17 cellular contexts compared by ENCODE assay signal in genomic region chr5:140827704-140828401, GRCh38. TPM values are rescaled to one million over a fixed set of nuclear protein-coding genes. Genes with fewer than 3 reads are reported as not detected.
DNase-seq lines count a peak whose midpoint lies in the region; ATAC-seq, FAIRE-seq and TF ChIP-seq lines count a peak whose summit lies in the region.
"Had no signal": no experiment of that assay in that cellular context is flagged by ENCODE, and none has a peak within 500 bp of the region (broad histone marks: within the 10 kb centered on the region; RNA-seq: fewer than 3 reads in every experiment).

Gene PCDHA6, plus strand, starts transcription at chr5:140827960. Its CDS starts 132 bp downstream, at chr5:140828092.

- no peak within 1 kb of the TSS; the same call in 1 of the 2 replicates for H3K18ac ChIP-seq in H1 (ENCODE audit: extremely low read depth, low read length)

- H3K4me1 ChIP-seq in H1 (replicated peaks in 1 of 4; ENCODE audit: control insufficient read depth in 3 of 4, insufficient read depth in 4 of 4, low read length in 3 of 4) (no peaks in the 10 kb centered on the region), spleen (no peaks in the 10 kb centered on the region), adrenal gland (replicated peaks in 1 of 2) (no peaks in the 10 kb centered on the region)
- H3K4me1 ChIP-seq: stomach had no signal

- H3K27ac ChIP-seq in H1 (ENCODE audit: low read depth, low read length) = no peak within 1 kb of the TSS
- H3K27ac ChIP-seq in spleen = no peak within 1 kb of the TSS
- no peak within 1 kb of the TSS for H3K27ac ChIP-seq in adrenal gland
- H3K27ac ChIP-seq: stomach had no signal

- H3K79me1 ChIP-seq in H1 (ENCODE audit: low read depth, low read length) = no peaks in the 10 kb centered on the region

- no peak within 1 kb of the TSS; a peak in 1 of 4 replicates for H3K4me2 ChIP-seq in H1 (ENCODE audit: insufficient read depth in 1 of 2, low read depth in 2 of 2, low read length in 2 of 2)

- no peak within 1 kb of the TSS for H2BK5ac ChIP-seq in H1 (ENCODE audit: low read depth, low read length)

- TF ChIP-seq POLR2A in H1 (IDR thresholded peaks at IDR 0.05; ENCODE audit: control extremely low read depth in 1 of 2, low read depth in 2 of 2, low read length in 2 of 2) = no peak
- no peak for TF ChIP-seq POLR2A in spleen (IDR thresholded peaks at IDR 0.05)
- TF ChIP-seq POLR2A in adrenal gland (IDR thresholded peaks at IDR 0.05) = no peak

- no peak within 1 kb of the TSS for H3K56ac ChIP-seq in H1 (replicated peaks; ENCODE audit: insufficient read length, low read depth, low read length)

- peaks cover 57% of the 10 kb centered on the region for H3K36me3 Mint-ChIP-seq in neural crest cell (ENCODE audit: low read depth)

- H2BK120ac ChIP-seq in H1 (replicated peaks; ENCODE audit: low read depth, low read length) = no peak within 1 kb of the TSS

- no peak for TF ChIP-seq EP300 in H1 (IDR thresholded peaks at IDR 0.05; ENCODE audit: borderline replicate concordance in 1 of 2, low read depth in 2 of 2, low read length in 2 of 2)

- no peak within 1 kb of the TSS for H3K4ac ChIP-seq in H1 (replicated peaks; ENCODE audit: insufficient read length, low read depth, low read length)

- H2BK15ac ChIP-seq in H1 (ENCODE audit: low read length) = no peak within 1 kb of the TSS

- no peaks in the 10 kb centered on the region for H3K23me2 ChIP-seq in H1 (ENCODE audit: low read depth, low read length)

- no peak within 1 kb of the TSS for H2BK12ac ChIP-seq in H1 (ENCODE audit: low read depth, low read length)

- peak within 1 kb of the TSS; percentile 87 for H3K4me3 Mint-ChIP-seq in neural crest cell
- H3K4me3 Mint-ChIP-seq: immature natural killer cell; natural killer cell treated with Interleukin-12 subunit alpha and Interleukin-12 subunit beta and Interleukin-15 and Interleukin-18, amount 100 ng/mL, for 72 hours had no signal

- H4K20me1 ChIP-seq in H1 (replicated peaks in 1 of 2; ENCODE audit: control insufficient read depth in 1 of 2, insufficient read depth in 2 of 2, low read length in 2 of 2) = peaks cover 0 to 1% of the 10 kb centered on the region in 2 experiments

- H3K4me1 Mint-ChIP-seq in neural crest cell = peaks cover 10% of the 10 kb centered on the region
- H3K4me1 Mint-ChIP-seq: immature natural killer cell had no signal

- H2AFZ ChIP-seq in H1 (ENCODE audit: low read length) = no peak within 1 kb of the TSS

- H3K9me3 ChIP-seq in H1 (ENCODE audit: insufficient read depth in 2 of 2, low read depth in 1 of 2, low read length in 1 of 2) = peaks cover 0 to 12% of the 10 kb centered on the region in 2 experiments; a peak in 1 of 4 replicates
- H3K9me3 ChIP-seq in spleen = peaks cover 0 to 91% (median 46%) of the 10 kb centered on the region in 8 donors
- H3K9me3 ChIP-seq in adrenal gland (replicated peaks in 1 of 3) = no peaks in the 10 kb centered on the region

- H3K9ac ChIP-seq in H1 (replicated peaks in 1 of 4; ENCODE audit: extremely low read depth in 1 of 4, low read depth in 3 of 4, low read length in 3 of 4) = peak within 1 kb of the TSS in 1 of 4 experiments; percentile 45; a peak in 1 of 7 replicates

- CTCF ChIA-PET in H1 (lab: Charles Lee; ENCODE audit: partially characterized antibody) = interaction anchor here (0.7 to 6.0 kb wide), 30 partner anchors 8 to 254 kb away, joined by 3 to 58 read pairs (median 4); partner anchors contain the start of genes PCDHA1, PCDHA10, PCDHA11 and PCDHA2

- TF ChIP-seq RAD21 in H1 (IDR thresholded peaks at IDR 0.05 in 1 of 2, conservative IDR thresholded peaks at IDR 0.05 in 1 of 2; ENCODE audit: low read depth in 2 of 2, low read length in 2 of 2) = no peak

- H3K23ac ChIP-seq in H1 (ENCODE audit: insufficient read length) = no peak within 1 kb of the TSS

- H3K14ac ChIP-seq in H1 (ENCODE audit: insufficient read length) = no peak within 1 kb of the TSS

- peak within 1 kb of the TSS; percentile 41 for H3K4me3 ChIP-seq in AG09309 (ENCODE audit: control insufficient read depth, low read depth, low read length)
- H3K4me3 ChIP-seq in H1 (ENCODE audit: extremely low read depth in 1 of 4, insufficient read depth in 2 of 4, low read depth in 3 of 4, low read length in 4 of 4) = peak within 1 kb of the TSS in 1 of 4 experiments; percentile 62; a peak in 2 of 8 replicates
- H3K4me3 ChIP-seq in spleen = peak within 1 kb of the TSS in 2 of 8 donors; percentile 16 to 35
- peak within 1 kb of the TSS in 1 of 4 donors; percentile 36 for H3K4me3 ChIP-seq in adrenal gland

- TF ChIP-seq CTCF in AG09309 (IDR thresholded peaks at IDR 0.05; ENCODE audit: control insufficient read depth, insufficient read depth, low read depth, low read length, missing control alignments) (peak; percentile 49), H1 (IDR thresholded peaks at IDR 0.05; ENCODE audit: control extremely low read depth in 1 of 3, insufficient read depth in 1 of 3, low read depth in 1 of 3, low read length in 3 of 3) (no peak), neural crest cell (conservative IDR thresholded peaks at IDR 0.05) (peak; percentile 69), spleen (IDR thresholded peaks at IDR 0.05 in 8 of 11, conservative IDR thresholded peaks at IDR 0.05 in 3 of 11) (no peak), adrenal gland (IDR thresholded peaks at IDR 0.05) (no peak)

- DNase-seq in AG09309 (ENCODE audit: low read depth) (no peak), NCI-H2171 (lab: John Stamatoyannopoulos, UW) (peak; percentile 31), H1 (ENCODE audit: low read depth in 1 of 2, low spot score in 2 of 2) (no peak), neural crest cell (ENCODE audit: low read depth, low spot score) (no peak), spleen (no peak), HuH-7.5 (ENCODE audit: low spot score) (no peak), adrenal gland (no peak)
- DNase-seq: activated CD8-positive, alpha-beta memory T cell treated with anti-CD3 and anti-CD28 coated beads, Interleukin-2, amount 50 U/mL, for 4 hours; AML-193; aorta; GDM1; immature natural killer cell; NCI-H2029 treated with DMSO at 0.1 percent for 48 hours; stimulated activated CD4-positive, alpha-beta T cell treated with anti-CD3 and anti-CD28 coated beads, Interleukin-4, amount 100 ng/mL, for 1 hour; stomach had no signal

- H4K8ac ChIP-seq in H1 (ENCODE audit: extremely low read depth, insufficient read depth, low read length) = peak within 1 kb of the TSS; percentile 4; the same call in 1 of the 2 replicates

- intact Hi-C loops in spleen (cut with DNase I; ENCODE audit: low total_unique reads) (no loop called here), adrenal gland (cut with DNase I) (no loop called here)

- POLR2A ChIA-PET in H1 (lab: Charles Lee; ENCODE audit: partially characterized antibody) = interaction anchor here (0.7 to 1.8 kb wide), 9 partner anchors 9 to 267 kb away, joined by 3 to 5 read pairs (median 4); partner anchors contain the start of genes PCDHA1, PCDHA12, PCDHA8 and PCDHB2

- no peak within 1 kb of the TSS for H2BK20ac ChIP-seq in H1 (ENCODE audit: low read length)

- H3K9me3 Mint-ChIP-seq in neural crest cell = peaks cover 9% of the 10 kb centered on the region

- 95% methylated on average over 29 of the region's 34 CpGs; no CpG with 5 or more reads in 1 of the 2 experiments for WGBS in H1 (ENCODE audit: extremely low coverage in 1 of 2, insufficient coverage in 1 of 2, insufficient read length in 1 of 2, insufficient replicate concordance in 2 of 2, low coverage in 1 of 2, low lambda C conversion rate in 2 of 2, missing lambda C conversion rate in 1 of 2), 2 experiments
- WGBS in spleen, 5 donors = 19 to 31% (median 23%) methylated on average over 32 to 34 of the region's 34 CpGs
- 12 to 25% (median 15%) methylated on average over 13 to 34 of the region's 34 CpGs for WGBS in adrenal gland, 4 donors

- no peaks in the 10 kb centered on the region; a peak in 1 of 4 replicates for H3K79me2 ChIP-seq in H1 (ENCODE audit: control insufficient read depth in 1 of 2, insufficient read depth in 2 of 2, low read length in 2 of 2)

- H3K36me3 ChIP-seq in H1 (ENCODE audit: control insufficient read depth in 2 of 4, insufficient read depth in 4 of 4, low read length in 3 of 4) (peaks cover 0 to 3% (median 0%) of the 10 kb centered on the region in 4 experiments; a peak in 1 of 8 replicates), spleen (no peaks in the 10 kb centered on the region), adrenal gland (replicated peaks in 1 of 2) (no peaks in the 10 kb centered on the region)
- H3K36me3 ChIP-seq: stomach had no signal

- FAIRE-seq in H1 (lab: Jason Lieb, UNC) = no peak

- H2AK5ac ChIP-seq in H1 (ENCODE audit: low read depth, low read length) = no peak within 1 kb of the TSS

- H4K91ac ChIP-seq in H1 (replicated peaks; ENCODE audit: insufficient read length, low read length) = no peak within 1 kb of the TSS

- H3K27me3 Mint-ChIP-seq in neural crest cell (ENCODE audit: low read depth) = no peaks in the 10 kb centered on the region

- H3K27ac Mint-ChIP-seq in neural crest cell (ENCODE audit: unreplicated experiment) = peak within 1 kb of the TSS; percentile 92
- H3K27ac Mint-ChIP-seq: immature natural killer cell; natural killer cell treated with Interleukin-12 subunit alpha and Interleukin-12 subunit beta and Interleukin-15 and Interleukin-18, amount 100 ng/mL, for 72 hours had no signal

- no peak for ATAC-seq in HG02571 (IDR thresholded peaks at IDR 0.05; ENCODE audit: unreplicated experiment)
- ATAC-seq: natural killer cell treated with Interleukin-12 subunit alpha and Interleukin-12 subunit beta and Interleukin-15 and Interleukin-18, amount 100 ng/mL, for 72 hours had no signal

- H4K5ac ChIP-seq in H1 (ENCODE audit: insufficient read length, low read depth, low read length) = no peak within 1 kb of the TSS

- H3K27me3 ChIP-seq in H1 (replicated peaks in 1 of 4; ENCODE audit: control insufficient read depth in 3 of 4, extremely low read depth in 1 of 4, insufficient read depth in 3 of 4, low read length in 3 of 4) = no peaks in the 10 kb centered on the region
- H3K27me3 ChIP-seq in spleen (replicated peaks in 1 of 7) = peaks cover 0 to 87% (median 8%) of the 10 kb centered on the region in 7 donors
- H3K27me3 ChIP-seq in adrenal gland = peaks cover 4% of the 10 kb centered on the region

RNA-seq across cellular contexts. Expression of gene PCDHA6, which starts in this region (rescaled TPM):
- 6.5 and 7.1 TPM in 2 replicates for total RNA-seq in H1 (2021; fragmentation: NEBNext Ultra II Directional; extraction: Animal tissue kit (Norgen Biotek cat#: 25700))
- polyA plus RNA-seq in H1 (2011; rRNA removed) (0.50 and 0.71 TPM in 2 replicates), spleen (under 1 TPM; 0.02 to 0.06 (median 0.04) TPM), adrenal gland (under 1 TPM; 0.20 to 0.97 (median 0.32) TPM)
- polyA plus RNA-seq in H1 (2011; cell fraction: cytosol; rRNA removed) = 0.36 TPM
- 3.4 TPM for polyA plus RNA-seq in H1 (2011; cell fraction: nucleus; rRNA removed)
- polyA plus RNA-seq in H1 (2012, experiment 1 of 2) = 0.36 to 0.69 TPM (median 0.49 TPM) in 4 replicates
- not detected for polyA plus RNA-seq in H1 (2012, experiment 2 of 2)
- polyA plus RNA-seq in H1 (2013, experiment 1 of 2) = 8.7 TPM
- 7.9 TPM for polyA plus RNA-seq in H1 (2013, experiment 2 of 2)
- polyA minus RNA-seq in H1 (2011; rRNA and poly(A)+ RNA removed) = 5.2 and 7.0 TPM in 2 replicates
- polyA minus RNA-seq in H1 (2011; cell fraction: cytosol; rRNA and poly(A)+ RNA removed) = 2.9 TPM
- polyA minus RNA-seq in H1 (2011; cell fraction: nucleus; rRNA and poly(A)+ RNA removed) = 17.3 TPM
- total RNA-seq in neural crest cell (11.4 and 12.1 TPM in 2 replicates), spleen (under 1 TPM in 5 of 7 donors, not detected in 2; 0.14 to 0.85 (median 0.34) TPM), adrenal gland (1 to 10 TPM in 1 of 8 donors, under 1 TPM in 6, not detected in 1; 0.14 to 1.1 (median 0.61) TPM)
- total RNA-seq: natural killer cell treated with Interleukin-12 subunit alpha and Interleukin-12 subunit beta and Interleukin-15 and Interleukin-18, amount 100 ng/mL, for 72 hours had no signal
- polyA plus RNA-seq: immature natural killer cell had no signal

Comparison
In these comparisons a context has a peak if more than half of its experiments do, and no peak if none do; other contexts are left out.
1. CTCF ChIP-seq: peak in AG09309 (single experiment) and neural crest cell (single experiment); none in H1 (0 of 3), spleen (0 of 11) and adrenal gland (0 of 6).